Comparison of ENCODE assay signal across 1 cellular context in genomic region chr19:39435499-39436349, GRCh38.
TF ChIP-seq lines count a peak whose summit lies in the region.

TSS of gene RPS16 (minus strand) at chr19:39435949. CDS start at chr19:39435895, 54 bp downstream.

TF ChIP-seq in SK-N-SH, 30 proteins besides CTCF, POLR2A, EP300 and RAD21 (continued from another document):
- TF ChIP-seq MXI1 (IDR thresholded peaks at IDR 0.05; ENCODE audit: low read depth, low read length) = peak; percentile 98
- TF ChIP-seq REST (IDR thresholded peaks at IDR 0.05; ENCODE audit: low read depth, low read length) = peak; percentile 61
- TF ChIP-seq ELF1 (IDR thresholded peaks at IDR 0.05) = peak; percentile 82
- TF ChIP-seq USF1 (IDR thresholded peaks at IDR 0.05; ENCODE audit: borderline replicate concordance, low read depth) = peak; percentile 21; the same call in 1 of the 2 replicates
- no peak for TF ChIP-seq RXRA (IDR thresholded peaks at IDR 0.05; ENCODE audit: borderline replicate concordance, low read depth)
- 0 out of 2 replicates have a peak, but pooled peaks have one; percentile 21 for TF ChIP-seq RFX5 (IDR thresholded peaks at IDR 0.05; ENCODE audit: low read length)
- peak; percentile 86 for TF ChIP-seq CHD2 (IDR thresholded peaks at IDR 0.05; ENCODE audit: low read length, partially characterized antibody)
- TF ChIP-seq TAF1 (IDR thresholded peaks at IDR 0.05; ENCODE audit: borderline replicate concordance, low read depth, low read length) = peak; percentile 99
